In the genomic region with DNA sequence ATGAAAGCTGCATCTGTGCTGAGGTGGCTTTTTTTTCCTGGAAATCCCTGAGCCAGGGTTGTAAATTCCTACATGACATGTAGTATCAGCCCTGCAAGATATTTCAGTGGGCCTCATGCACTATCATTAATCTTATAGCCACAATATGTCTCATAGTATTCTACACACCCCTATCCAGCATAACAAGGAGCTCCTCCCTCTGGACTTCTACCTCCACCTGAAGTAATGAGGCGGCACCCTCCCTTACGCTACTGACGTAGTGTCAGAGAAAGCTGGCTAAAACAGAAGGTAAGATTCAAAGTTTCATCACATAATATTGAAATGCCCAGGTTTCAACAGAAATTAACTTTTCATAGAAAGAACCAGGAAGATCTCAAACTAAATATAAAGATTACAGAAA, we compare ENCODE assay signal across 22 cellular contexts. TPM values are rescaled to one million over a fixed set of nuclear protein-coding genes. Genes with fewer than 3 reads are reported as not detected.
DNase-seq lines count a peak whose midpoint lies in the region; ATAC-seq and TF ChIP-seq lines count a peak whose summit lies in the region.
"Had no signal": no experiment of that assay in that cellular context is flagged by ENCODE, and none has a peak within 500 bp of the region (broad histone marks: within the 10 kb centered on the region; RNA-seq: fewer than 3 reads in every experiment).

No MANE protein-coding gene starts in this region.

- no peak overlapping the region for H3K9ac ChIP-seq in colonic mucosa (ENCODE audit: low read depth in 2 of 2, low read length in 2 of 2)
- H3K9ac ChIP-seq: BLaER1 treated with 17β-estradiol and CSF1 and Interleukin-3, amounts not matched to agents 10 nM and 100 nM had no signal

- DNase-seq in colonic mucosa, result peak; percentile 33
- peak; percentile 38 to 49 for DNase-seq in left colon
- DNase-seq in transverse colon, result peak; percentile 48
- DNase-seq in lower leg skin (ENCODE audit: low spot score in 2 of 2), result no peak
- no peak for DNase-seq in NCI-H1694 treated with DMSO at 0.1 percent for 48 hours (lab: John Stamatoyannopoulos, UW)
- DNase-seq in LoVo (ENCODE audit: low spot score), result no peak
- DNase-seq: 8988T; ACHN; AML-193; BE2C; CD4-positive, alpha-beta T cell; CD8-positive, alpha-beta memory T cell; DMS 273 treated with DMSO at 0.1 percent for 48 hours; DMS79 treated with DMSO at 0.1 percent for 48 hours; GF-D8; GOT3; HFFc6 had no signal

- TF ChIP-seq POLR2A in transverse colon (IDR thresholded peaks at IDR 0.05), result no peak
- no peak for TF ChIP-seq POLR2A in lower leg skin (IDR thresholded peaks at IDR 0.05)

- 40 to 59% methylated on average over 3 of the region's 3 CpGs for WGBS in transverse colon (ENCODE audit: low coverage in 1 of 2), 2 donors
- WGBS in lower leg skin, 2 donors, result 64 to 71% methylated on average over 3 of the region's 3 CpGs

- peak; percentile 99 for ATAC-seq in left colon
- ATAC-seq: A549 had no signal

- intact Hi-C loops in colonic mucosa (cut with DNase I), result loop anchor here (5.0 kb wide), 1 partner anchor 148 kb away; no protein-coding TSS in a partner anchor
- intact Hi-C loops in left colon (cut with DNase I, micrococcal nuclease), result no loop called here
- intact Hi-C loops in transverse colon (cut with DNase I; ENCODE audit: low total_unique reads), result no loop called here
- intact Hi-C loops in lower leg skin (cut with DNase I; ENCODE audit: low total_unique reads), result no loop called here

- H3K9me3 ChIP-seq in colonic mucosa, result no peaks in the 10 kb centered on the region
- no peaks in the 10 kb centered on the region for H3K9me3 ChIP-seq in transverse colon
- H3K9me3 ChIP-seq: A549, BE2C had no signal

- in situ Hi-C loops in transverse colon (cut with MboI; ENCODE audit: low pct_ligation_motif_present in 1 of 4, low pct_unique_long_range_greater_than_20kb in 1 of 4, low sequenced_read_pairs in 3 of 4), result no loop called here

- H3K27me3 ChIP-seq in colonic mucosa (no peaks in the 10 kb centered on the region), transverse colon (no peaks in the 10 kb centered on the region)
- H3K27me3 ChIP-seq: BE2C; BLaER1 treated with 17β-estradiol and CSF1 and Interleukin-3, amounts not matched to agents 10 nM and 100 nM had no signal

- H3K27ac ChIP-seq in colonic mucosa (no peak overlapping the region), transverse colon (no peak overlapping the region)
- H3K27ac ChIP-seq: A549; BLaER1 treated with 17β-estradiol and CSF1 and Interleukin-3, amounts not matched to agents 10 nM and 100 nM had no signal

- TF ChIP-seq CTCF in colonic mucosa (IDR thresholded peaks at IDR 0.05), result no peak
- no peak for TF ChIP-seq CTCF in transverse colon (IDR thresholded peaks at IDR 0.05)
- no peak for TF ChIP-seq CTCF in lower leg skin (IDR thresholded peaks at IDR 0.05)

- H3K4me3 ChIP-seq in colonic mucosa, result no peak overlapping the region
- H3K4me3 ChIP-seq in transverse colon, result no peak overlapping the region
- H3K4me3 ChIP-seq in lower leg skin (ENCODE audit: low read depth, poor library complexity, severe bottlenecking), result no peak overlapping the region
- H3K4me3 ChIP-seq: A549; BLaER1 treated with 17β-estradiol and CSF1 and Interleukin-3, amounts not matched to agents 10 nM and 100 nM; HAP-1 had no signal

- no peak for TF ChIP-seq EP300 in transverse colon (IDR thresholded peaks at IDR 0.05; ENCODE audit: low read depth)

- H3K36me3 ChIP-seq in colonic mucosa, result no peaks in the 10 kb centered on the region
- no peaks in the 10 kb centered on the region for H3K36me3 ChIP-seq in transverse colon
- H3K36me3 ChIP-seq: BE2C; BLaER1 treated with 17β-estradiol and CSF1 and Interleukin-3, amounts not matched to agents 10 nM and 100 nM; HAP-1 had no signal

- H3K4me1 ChIP-seq in colonic mucosa (no peaks in the 10 kb centered on the region), transverse colon (no peaks in the 10 kb centered on the region)
- H3K4me1 ChIP-seq: A549; BE2C; BLaER1 treated with 17β-estradiol and CSF1 and Interleukin-3, amounts not matched to agents 10 nM and 100 nM; HAP-1 had no signal

RNA-seq across cellular contexts. Expression of gene SLC5A8, which starts 35.5 kb away (rescaled TPM):
- total RNA-seq in colonic mucosa (under 1 TPM; 0.30 to 0.35 TPM), left colon (under 1 TPM; 0.06 to 0.15 TPM), transverse colon (under 1 TPM in 1 of 4 donors, not detected in 3; 0.32 TPM), lower leg skin (under 1 TPM in 1 of 4 donors, not detected in 3; 0.42 TPM)
- total RNA-seq: CD4-positive, alpha-beta T cell; CD8-positive, alpha-beta memory T cell; Daoy; G401; HFFc6 had no signal

Comparison
In these comparisons a context has a peak if more than half of its experiments do, and no peak if none do; other contexts are left out.
1. DNase-seq: peak in colonic mucosa (single experiment), left colon (2 of 2) and transverse colon (single experiment); none in lower leg skin (0 of 2), NCI-H1694 treated with DMSO at 0.1 percent for 48 hours (single experiment) and LoVo (single experiment).